ENCODE assay signal across 12 cellular contexts in the genomic region with DNA sequence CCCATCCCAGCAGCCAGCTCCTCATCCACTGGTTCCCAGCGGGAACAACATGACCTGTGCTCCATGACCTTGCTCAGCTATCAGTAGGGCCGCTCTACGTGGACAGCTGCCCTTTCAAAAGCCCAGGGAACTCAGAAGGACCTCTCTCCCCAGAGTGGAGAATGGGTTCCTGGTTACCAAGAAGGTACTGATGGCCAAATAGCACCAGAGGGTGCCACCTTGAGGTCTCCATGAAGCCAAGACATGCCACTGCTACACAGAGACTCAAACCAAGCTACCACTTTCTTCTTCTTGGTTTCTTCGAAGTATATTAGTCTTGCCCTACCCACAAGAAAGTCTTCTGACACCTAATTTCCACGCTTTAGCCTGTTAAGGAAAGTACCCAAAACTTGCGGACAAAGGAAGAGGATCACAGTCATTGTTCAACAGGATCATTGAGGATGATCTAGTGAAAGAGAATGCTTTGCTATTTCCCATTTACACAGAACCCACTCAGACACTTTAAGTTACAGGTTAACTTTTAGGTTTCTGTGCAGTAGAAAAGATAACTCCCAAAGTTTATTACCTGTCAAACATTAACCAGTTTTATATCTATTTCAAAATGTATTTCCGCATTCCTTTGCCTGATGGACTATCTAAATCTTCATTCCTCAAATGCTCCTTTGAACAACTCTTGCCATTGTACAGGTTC.
A peak's percentile ranks its signal among the peaks of the same experiment; 100 is the strongest.
DNase-seq lines count a peak whose midpoint lies in the region; ATAC-seq and TF ChIP-seq lines count a peak whose summit lies in the region.
"Had no signal": no experiment of that assay in that cellular context is flagged by ENCODE, and none has a peak within 500 bp of the region (broad histone marks: within the 10 kb centered on the region; RNA-seq: fewer than 3 reads in every experiment).

No MANE protein-coding gene starts in this region.

- no peaks in the 10 kb centered on the region for H3K27me3 Mint-ChIP-seq in Caco-2 (ENCODE audit: insufficient read depth, unreplicated experiment)
- H3K27me3 Mint-ChIP-seq in CD4-positive, alpha-beta memory T cell, result peaks cover 6 to 9% of the 10 kb centered on the region in 2 donors

- TF ChIP-seq CTCF in Caco-2 (IDR thresholded peaks at IDR 0.05; ENCODE audit: insufficient read depth in 1 of 2, low read depth in 1 of 2, low read length in 1 of 2, severe bottlenecking in 1 of 2, unreplicated experiment in 1 of 2), result no peak
- no peak for TF ChIP-seq CTCF in kidney epithelial cell (IDR thresholded peaks at IDR 0.05; ENCODE audit: insufficient read depth, low read length, poor library complexity, severe bottlenecking)

- H3K9me3 ChIP-seq in Caco-2, result no peaks in the 10 kb centered on the region
- no peaks in the 10 kb centered on the region for H3K9me3 ChIP-seq in CD4-positive, alpha-beta memory T cell (ENCODE audit: control insufficient read depth in 1 of 2, low read length in 2 of 2)
- H3K9me3 ChIP-seq: neutrophil had no signal

- peak overlapping the region; percentile 85 for H3K27ac Mint-ChIP-seq in Caco-2 (ENCODE audit: unreplicated experiment)
- no peak overlapping the region for H3K27ac Mint-ChIP-seq in CD4-positive, alpha-beta memory T cell

- peaks cover 10% of the 10 kb centered on the region for H3K36me3 Mint-ChIP-seq in Caco-2 (ENCODE audit: insufficient read depth, unreplicated experiment)
- no peaks in the 10 kb centered on the region for H3K36me3 Mint-ChIP-seq in CD4-positive, alpha-beta memory T cell

- H3K36me3 ChIP-seq in Caco-2 (ENCODE audit: control insufficient read depth, insufficient read depth, low read length) (no peaks in the 10 kb centered on the region), kidney epithelial cell (ENCODE audit: control insufficient read depth, insufficient read depth, low read length) (no peaks in the 10 kb centered on the region)
- no peaks in the 10 kb centered on the region for H3K36me3 ChIP-seq in CD4-positive, alpha-beta memory T cell (ENCODE audit: insufficient read depth, low read length)
- H3K36me3 ChIP-seq: neutrophil had no signal

- ATAC-seq in GM21381 (IDR thresholded peaks at IDR 0.05; ENCODE audit: unreplicated experiment) (peak; percentile 43), HG02571 (IDR thresholded peaks at IDR 0.05; ENCODE audit: unreplicated experiment) (no peak), HG03280 (IDR thresholded peaks at IDR 0.05; ENCODE audit: unreplicated experiment) (no peak)

- intact Hi-C loops in Caco-2 (cut with micrococcal nuclease; ENCODE audit: unreplicated experiment), result loop anchor here (1.0 to 5.0 kb wide), 4 partner anchors 24 to 144 kb away; a partner anchor contains a TSS
- intact Hi-C loops in CD4-positive, alpha-beta memory T cell (cut with micrococcal nuclease), result loop anchor here (5.0 kb wide), 2 partner anchors 91 to 546 kb away; no protein-coding TSS in a partner anchor

- H3K4me1 Mint-ChIP-seq in Caco-2 (ENCODE audit: low read depth, unreplicated experiment), result no peaks in the 10 kb centered on the region
- H3K4me1 Mint-ChIP-seq in CD4-positive, alpha-beta memory T cell, result peaks cover 4 to 5% (median 5%) of the 10 kb centered on the region in 4 donors
- H3K4me1 Mint-ChIP-seq: central memory CD8-positive, alpha-beta T cell had no signal

- H3K4me1 ChIP-seq in Caco-2, result peaks cover 48% of the 10 kb centered on the region
- H3K4me1 ChIP-seq in CD4-positive, alpha-beta memory T cell (ENCODE audit: insufficient read depth, low read length), result peaks cover 4% of the 10 kb centered on the region

- DNase-seq in Caco-2 (peak; percentile 40 to 41), HuH-7 (ENCODE audit: low spot score) (peak; percentile 36), kidney epithelial cell (ENCODE audit: low read depth) (peak; percentile 74), AG08396 (ENCODE audit: low spot score) (no peak)
- DNase-seq in CD4-positive, alpha-beta memory T cell, result no peak
- DNase-seq: stimulated activated naive CD4-positive, alpha-beta T cell treated with Interleukin-2 at 50 U/mL for 16 hours had no signal

- peak overlapping the region; percentile 58 for H3K4me3 Mint-ChIP-seq in Caco-2 (ENCODE audit: unreplicated experiment)
- no peak overlapping the region for H3K4me3 Mint-ChIP-seq in CD4-positive, alpha-beta memory T cell
- H3K4me3 Mint-ChIP-seq: central memory CD8-positive, alpha-beta T cell had no signal

- CTCF ChIA-PET in Caco-2 (lab: Charles Lee), result interaction anchor here (1.5 kb wide), 2 partner anchors 23 to 135 kb away, joined by 4 read pairs; no protein-coding TSS in a partner anchor
- CTCF ChIA-PET in CD4-positive, alpha-beta memory T cell (lab: Charles Lee; ENCODE audit: partially characterized antibody), result interaction anchor here (23.7 kb wide), 1 partner anchor 236 kb away, joined by 827 read pairs; no protein-coding TSS in a partner anchor

- H3K27me3 ChIP-seq in Caco-2 (replicated peaks; ENCODE audit: control insufficient read depth, insufficient read depth, low read length) (no peaks in the 10 kb centered on the region), kidney epithelial cell (ENCODE audit: control insufficient read depth, insufficient read depth, low read length) (no peaks in the 10 kb centered on the region)
- no peaks in the 10 kb centered on the region for H3K27me3 ChIP-seq in CD4-positive, alpha-beta memory T cell (ENCODE audit: insufficient read depth, low read length)

- POLR2A ChIA-PET in Caco-2 (lab: Charles Lee), result interaction anchor here (1.1 kb wide), 1 partner anchor 145 kb away, joined by 9 read pairs; a partner anchor contains a TSS
- POLR2A ChIA-PET in CD4-positive, alpha-beta memory T cell (lab: Charles Lee; ENCODE audit: partially characterized antibody), result no interaction called here

- BruUV-seq in Caco-2 (replicated peaks; lab: Mats Ljungman, UMichigan), result TSS peak; percentile 70

- no peak overlapping the region for H3K27ac ChIP-seq in CD4-positive, alpha-beta memory T cell (ENCODE audit: low read depth, low read length)
- H3K27ac ChIP-seq: KMS-11, neutrophil had no signal

- H3K4me3 ChIP-seq in Caco-2 (ENCODE audit: low read depth, low read length) (no peak overlapping the region), kidney epithelial cell (ENCODE audit: low read depth, low read length) (no peak overlapping the region)
- H3K4me3 ChIP-seq in CD4-positive, alpha-beta memory T cell (ENCODE audit: low read length in 2 of 2), result no peak overlapping the region

- no peaks in the 10 kb centered on the region for H3K9me3 Mint-ChIP-seq in Caco-2 (ENCODE audit: unreplicated experiment)
- H3K9me3 Mint-ChIP-seq in CD4-positive, alpha-beta memory T cell, result no peaks in the 10 kb centered on the region
- H3K9me3 Mint-ChIP-seq: central memory CD8-positive, alpha-beta T cell had no signal

Comparison
In these comparisons a context has a peak if more than half of its experiments do, and no peak if none do; other contexts are left out.
1. DNase-seq: peak in Caco-2 (2 of 2), HuH-7 (single experiment) and kidney epithelial cell (single experiment); none in CD4-positive, alpha-beta memory T cell (0 of 5) and AG08396 (single experiment).